Comparison of ENCODE assay signal across 8 cellular contexts in genomic region chr11:57792060-57792541, GRCh38. TPM values are rescaled to one million over a fixed set of nuclear protein-coding genes. Genes with fewer than 3 reads are reported as not detected.
DNase-seq lines count a peak whose midpoint lies in the region; ATAC-seq and TF ChIP-seq lines count a peak whose summit lies in the region.

No MANE protein-coding gene starts in this region.

- DNase-seq in T-helper 22 cell (ENCODE audit: low read depth) (peak; percentile 81), ascending aorta (ENCODE audit: low spot score in 2 of 2) (peak; percentile 78 to 84), lower lobe of right lung (peak; percentile 95), T1000 (lab: John Stamatoyannopoulos, UW) (no peak), D341Med (ENCODE audit: low spot score) (no peak)
- peak; percentile 66 to 72 for DNase-seq in stimulated activated CD8-positive, alpha-beta memory T cell treated with anti-CD3 and anti-CD28 coated beads, Interleukin-2, amount 100 ng/mL, for 48 hours (ENCODE audit: low read depth in 2 of 2)

- H3K9me3 ChIP-seq in ascending aorta, result no peaks in the 10 kb centered on the region
- no peaks in the 10 kb centered on the region for H3K9me3 ChIP-seq in lower lobe of right lung

- H3K27me3 ChIP-seq in ascending aorta (no peaks in the 10 kb centered on the region), lower lobe of right lung (ENCODE audit: low read depth) (no peaks in the 10 kb centered on the region)

- TF ChIP-seq CTCF in ascending aorta (IDR thresholded peaks at IDR 0.05) (no peak), lower lobe of right lung (IDR thresholded peaks at IDR 0.05) (no peak)

- peaks cover 0 to 19% of the 10 kb centered on the region in 2 donors for H3K4me1 ChIP-seq in ascending aorta
- peaks cover 85% of the 10 kb centered on the region for H3K4me1 ChIP-seq in lower lobe of right lung

- H3K27ac ChIP-seq in ascending aorta (peak overlapping the region; percentile 31 to 47), lower lobe of right lung (peak overlapping the region; percentile 72)

- ATAC-seq in GM18870 (IDR thresholded peaks at IDR 0.05; ENCODE audit: unreplicated experiment) (peak; percentile 90), HG03064 (IDR thresholded peaks at IDR 0.05; ENCODE audit: low read depth, unreplicated experiment) (peak; percentile 77), lower lobe of right lung (peak; percentile 88 to 95)

- H3K4me3 ChIP-seq in ascending aorta (no peak overlapping the region), lower lobe of right lung (peak overlapping the region; percentile 22)

- H3K36me3 ChIP-seq in ascending aorta (peaks cover 22 to 34% of the 10 kb centered on the region in 2 donors), lower lobe of right lung (peaks cover 43% of the 10 kb centered on the region)

- intact Hi-C loops in ascending aorta (cut with DNase I) (no loop called here), lower lobe of right lung (cut with DNase I) (no loop called here)

RNA-seq across cellular contexts. Expression of gene CTNND1, which starts 30.5 kb away (rescaled TPM):
- total RNA-seq in ascending aorta (69.5 TPM), lower lobe of right lung (226 TPM)

RNA-seq across cellular contexts. Expression of gene BTBD18, which starts 40.5 kb away (rescaled TPM):
- total RNA-seq in ascending aorta (not detected), lower lobe of right lung (not detected)

RNA-seq across cellular contexts. Expression of gene SELENOH, which starts 50.8 kb away (rescaled TPM):
- total RNA-seq in ascending aorta (113 TPM), lower lobe of right lung (118 TPM)

Comparison
In these comparisons a context has a peak if more than half of its experiments do, and no peak if none do; other contexts are left out.
1. DNase-seq: peak in T-helper 22 cell (single experiment), ascending aorta (2 of 2), lower lobe of right lung (single experiment) and stimulated activated CD8-positive, alpha-beta memory T cell treated with anti-CD3 and anti-CD28 coated beads, Interleukin-2, amount 100 ng/mL, for 48 hours (2 of 2); none in T1000 (single experiment) and D341Med (single experiment).
2. Peak in every context shown above with its lines, with median percentiles within 50 percentile points of each other: ATAC-seq.